8 cellular contexts compared by ENCODE assay signal in the genomic region with DNA sequence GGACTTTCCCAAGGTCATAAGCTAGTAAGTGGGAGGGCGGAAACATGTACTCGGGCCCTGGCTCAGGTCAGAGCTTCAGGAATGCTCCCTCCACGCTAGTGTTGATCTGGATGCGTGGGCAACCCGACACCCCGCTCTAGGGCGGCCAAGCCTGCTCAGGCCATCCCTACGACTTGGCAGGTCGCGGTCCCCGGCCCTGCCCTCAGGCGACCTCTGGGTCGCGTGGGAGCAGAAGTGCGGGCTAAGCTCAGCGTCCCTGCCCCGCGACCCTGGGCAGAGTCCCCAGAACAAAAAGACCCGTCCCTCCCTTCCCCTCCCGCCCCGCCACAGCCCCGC. TPM values are rescaled to one million over a fixed set of nuclear protein-coding genes. Genes with fewer than 3 reads are reported as not detected.
DNase-seq lines count a peak whose midpoint lies in the region; ATAC-seq lines count a peak whose summit lies in the region.

No MANE protein-coding gene starts in this region.

- peak overlapping the region; percentile 42 for H3K27ac Mint-ChIP-seq in activated naive CD8-positive, alpha-beta T cell treated with anti-CD3 and anti-CD28 coated beads, Interleukin-2, amount 10 ng/mL, durations not matched to agents 7 days and 5 days

- ATAC-seq in GM21390 (IDR thresholded peaks at IDR 0.05; ENCODE audit: unreplicated experiment) (peak; percentile 4), right cardiac atrium (peak; percentile 79), sciatic nerve (peak; percentile 79)
- peak; percentile 5 for ATAC-seq in activated naive CD8-positive, alpha-beta T cell treated with anti-CD3 and anti-CD28 coated beads, Interleukin-2, amount 10 ng/mL, durations not matched to agents 7 days and 5 days (ENCODE audit: low read depth)

- peaks cover 4% of the 10 kb centered on the region for H3K27me3 Mint-ChIP-seq in activated naive CD8-positive, alpha-beta T cell treated with anti-CD3 and anti-CD28 coated beads, Interleukin-2, amount 10 ng/mL, durations not matched to agents 7 days and 5 days

- no peaks in the 10 kb centered on the region for H3K9me3 ChIP-seq in right cardiac atrium (ENCODE audit: control insufficient read depth, low read length)

- no peaks in the 10 kb centered on the region for H3K9me3 Mint-ChIP-seq in activated naive CD8-positive, alpha-beta T cell treated with anti-CD3 and anti-CD28 coated beads, Interleukin-2, amount 10 ng/mL, durations not matched to agents 7 days and 5 days

- peak overlapping the region; percentile 30 for H3K4me3 Mint-ChIP-seq in activated naive CD8-positive, alpha-beta T cell treated with anti-CD3 and anti-CD28 coated beads, Interleukin-2, amount 10 ng/mL, durations not matched to agents 7 days and 5 days

- intact Hi-C loops in right cardiac atrium (cut with DNase I), result no loop called here
- intact Hi-C loops in sciatic nerve (cut with DNase I), result no loop called here

- peaks cover 3% of the 10 kb centered on the region for H3K4me1 ChIP-seq in right cardiac atrium (ENCODE audit: control insufficient read depth, insufficient read depth, low read length)

- no peaks in the 10 kb centered on the region for H3K27me3 ChIP-seq in right cardiac atrium (ENCODE audit: control insufficient read depth, insufficient read depth)

- DNase-seq in ELF-1 (ENCODE audit: low read depth, low spot score), result peak; percentile 81
- DNase-seq in HT1080 (ENCODE audit: low read depth), result peak; percentile 60
- DNase-seq in activated naive CD8-positive, alpha-beta T cell treated with anti-CD3 and anti-CD28 coated beads, Interleukin-2, amount 10 ng/mL, durations not matched to agents 7 days and 5 days, result no peak
- peak in 1 of 3 donors; percentile 87 for DNase-seq in right cardiac atrium
- DNase-seq in sciatic nerve (ENCODE audit: low spot score), result no peak
- no peak for DNase-seq in NCI-H446 (lab: John Stamatoyannopoulos, UW)
- no peak for DNase-seq in iPS-NIHi11 (ENCODE audit: low spot score)

- POLR2A ChIA-PET in activated naive CD8-positive, alpha-beta T cell treated with anti-CD3 and anti-CD28 coated beads, Interleukin-2, amount 10 ng/mL, durations not matched to agents 7 days and 5 days (lab: Charles Lee), result interaction anchor here (0.7 to 2.6 kb wide), 13 partner anchors 15 to 1234 kb away, joined by 3 to 15 read pairs (median 5); partner anchors contain the start of genes ACO2, PHF5A, PMM1 and POLDIP3

- H3K4me3 ChIP-seq in right cardiac atrium (ENCODE audit: low read length), result peak overlapping the region; percentile 97

- H3K36me3 Mint-ChIP-seq in activated naive CD8-positive, alpha-beta T cell treated with anti-CD3 and anti-CD28 coated beads, Interleukin-2, amount 10 ng/mL, durations not matched to agents 7 days and 5 days, result no peaks in the 10 kb centered on the region

- H3K4me1 Mint-ChIP-seq in activated naive CD8-positive, alpha-beta T cell treated with anti-CD3 and anti-CD28 coated beads, Interleukin-2, amount 10 ng/mL, durations not matched to agents 7 days and 5 days, result peaks cover 5% of the 10 kb centered on the region

- H3K27ac ChIP-seq in right cardiac atrium (ENCODE audit: low read length), result peak overlapping the region; percentile 95

- WGBS in right cardiac atrium, result under 1% methylated on average over 22 of the region's 22 CpGs

RNA-seq across cellular contexts. Expression of gene TEF, which starts 0.8 kb away (rescaled TPM):
- 4.1 and 6.7 TPM in 2 replicates for total RNA-seq in HT1080 (2014; rRNA removed; shearing (Covaris generic))
- 6.6 and 8.6 TPM in 2 replicates for polyA plus RNA-seq in HT1080 (2015; cell fraction: cytosol; rRNA removed)
- polyA plus RNA-seq in HT1080 (2015; cell fraction: nucleus; rRNA removed), result 8.7 and 14.1 TPM in 2 replicates
- 1 to 10 TPM; 3.6 to 4.0 TPM for total RNA-seq in activated naive CD8-positive, alpha-beta T cell treated with anti-CD3 and anti-CD28 coated beads, Interleukin-2, amount 10 ng/mL, durations not matched to agents 7 days and 5 days
- total RNA-seq in right cardiac atrium (10 to 100 TPM; 12.4 to 27.5 (median 22.6) TPM), sciatic nerve (36.5 TPM)
- 22.1 TPM for polyA plus RNA-seq in right cardiac atrium

Comparison
In these comparisons a context has a peak if more than half of its experiments do, and no peak if none do; other contexts are left out.
1. DNase-seq: peak in ELF-1 (single experiment) and HT1080 (single experiment); none in activated naive CD8-positive, alpha-beta T cell treated with anti-CD3 and anti-CD28 coated beads, Interleukin-2, amount 10 ng/mL, durations not matched to agents 7 days and 5 days (single experiment), sciatic nerve (single experiment), NCI-H446 (0 of 2) and iPS-NIHi11 (single experiment).
2. ATAC-seq: peak in every context shown above with its lines; median percentile 79 in right cardiac atrium; 79 in sciatic nerve; 5 in activated naive CD8-positive, alpha-beta T cell treated with anti-CD3 and anti-CD28 coated beads, Interleukin-2, amount 10 ng/mL, durations not matched to agents 7 days and 5 days; 4 in GM21390.